ENCODE assay signal across 15 cellular contexts in genomic region chr1:20480261-20481157, GRCh38. TPM values are rescaled to one million over a fixed set of nuclear protein-coding genes. Genes with fewer than 3 reads are reported as not detected.
DNase-seq lines count a peak whose midpoint lies in the region; TF ChIP-seq lines count a peak whose summit lies in the region.
"Had no signal": no experiment of that assay in that cellular context is flagged by ENCODE, and none has a peak within 500 bp of the region (broad histone marks: within the 10 kb centered on the region; RNA-seq: fewer than 3 reads in every experiment).

No MANE protein-coding gene starts in this region.

- DNase-seq in NCI-H1417 (lab: John Stamatoyannopoulos, UW) (peak in 2 of 3 experiments; percentile 77 to 90), NCI-H1417 treated with DMSO at 0.1 percent for 48 hours (lab: John Stamatoyannopoulos, UW) (no peak), dorsolateral prefrontal cortex (peak in 8 of 10 donors; percentile 64 to 86 (median 72)), medulla oblongata (ENCODE audit: extremely low spot score) (peak; percentile 91), superior temporal gyrus (ENCODE audit: extremely low spot score) (peak; percentile 89), NCI-H524 (lab: John Stamatoyannopoulos, UW) (no peak), SHP77 (lab: John Stamatoyannopoulos, UW) (no peak), NCI-H2196 (lab: John Stamatoyannopoulos, UW; ENCODE audit: unreplicated experiment) (no peak)
- DNase-seq: effector CD4-positive, alpha-beta T cell; GOT3; NCI-H1694; T-helper 1 cell; trophoblast cell had no signal

- no peaks in the 10 kb centered on the region for H3K27me3 ChIP-seq in dorsolateral prefrontal cortex

- peak overlapping the region in 16 of 59 donors; percentile 0 to 97 (median 18) for H3K4me3 ChIP-seq in dorsolateral prefrontal cortex
- H3K4me3 ChIP-seq: gastroesophageal sphincter had no signal

- intact Hi-C loops in dorsolateral prefrontal cortex (cut with DNase I): loop anchor here in 1 of 2 donors (2.0 kb wide), 1 partner anchor 32 kb away; no protein-coding TSS in a partner anchor

- H3K27ac ChIP-seq in dorsolateral prefrontal cortex: peak overlapping the region in 58 of 59 donors; percentile 0 to 99 (median 96)
- H3K27ac ChIP-seq: 22Rv1, gastroesophageal sphincter had no signal

- TF ChIP-seq CTCF in dorsolateral prefrontal cortex (IDR thresholded peaks at IDR 0.05 in 54 of 56, conservative IDR thresholded peaks at IDR 0.05 in 2 of 56; ENCODE audit: low read depth in 1 of 56, partially characterized antibody in 56 of 56): peak in 5 of 56 donors; percentile 2 to 20 (median 10)

RNA-seq across cellular contexts. Expression of gene CAMK2N1, which starts 5.5 kb away (rescaled TPM):
- 100 to 1,000 TPM; 248 to 798 (median 441) TPM for total RNA-seq in dorsolateral prefrontal cortex

RNA-seq across cellular contexts. Expression of gene MUL1, which starts 27.4 kb away (rescaled TPM):
- 10 to 100 TPM; 16.4 to 29.4 (median 23.6) TPM for total RNA-seq in dorsolateral prefrontal cortex

Comparison
In these comparisons a context has a peak if more than half of its experiments do, and no peak if none do; other contexts are left out.
1. DNase-seq: peak in NCI-H1417 (2 of 3), dorsolateral prefrontal cortex (8 of 10), medulla oblongata (single experiment) and superior temporal gyrus (single experiment); none in NCI-H1417 treated with DMSO at 0.1 percent for 48 hours (single experiment), NCI-H524 (0 of 2), SHP77 (0 of 2) and NCI-H2196 (single experiment).